Comparison of ENCODE assay signal across 16 cellular contexts in genomic region chr17:75838410-75838809, GRCh38. TPM values are rescaled to one million over a fixed set of nuclear protein-coding genes. Genes with fewer than 3 reads are reported as not detected.
DNase-seq lines count a peak whose midpoint lies in the region; ATAC-seq and TF ChIP-seq lines count a peak whose summit lies in the region.
"Had no signal": no experiment of that assay in that cellular context is flagged by ENCODE, and none has a peak within 500 bp of the region (broad histone marks: within the 10 kb centered on the region; RNA-seq: fewer than 3 reads in every experiment).

No MANE protein-coding gene starts in this region.

- H3K27me3 ChIP-seq in heart right ventricle (no peaks in the 10 kb centered on the region), right atrium auricular region (no peaks in the 10 kb centered on the region), GM23338 (ENCODE audit: insufficient read depth) (no peaks in the 10 kb centered on the region)

- DNase-seq in heart right ventricle (no peak), right atrium auricular region (ENCODE audit: low spot score) (no peak), GM23338 (ENCODE audit: low spot score) (no peak)
- DNase-seq in central memory CD8-positive, alpha-beta T cell (ENCODE audit: low spot score in 2 of 2): no peak
- no peak for DNase-seq in central memory CD4-positive, alpha-beta T cell
- DNase-seq: ACHN; AML-193; CD4-positive, CD25-positive, alpha-beta regulatory T cell; H9; NCI-H1105 treated with DMSO at 0.1 percent for 48 hours; NCI-H187; NCI-H226; NCI-H524 treated with DMSO at 0.1 percent for 48 hours had no signal

- H3K36me3 ChIP-seq in heart right ventricle (peaks cover 0 to 71% (median 0%) of the 10 kb centered on the region in 9 donors), right atrium auricular region (peaks cover 6% of the 10 kb centered on the region), GM23338 (ENCODE audit: insufficient read depth) (no peaks in the 10 kb centered on the region)

- H4K20me1 ChIP-seq in GM23338 (replicated peaks; ENCODE audit: insufficient read depth): no peaks in the 10 kb centered on the region

- no peak for TF ChIP-seq CTCF in heart right ventricle (IDR thresholded peaks at IDR 0.05)
- no peak for TF ChIP-seq CTCF in right atrium auricular region (IDR thresholded peaks at IDR 0.05)
- no peak for TF ChIP-seq CTCF in GM23338 (conservative IDR thresholded peaks at IDR 0.05; ENCODE audit: low read depth in 2 of 2)

- H3K4me1 ChIP-seq in heart right ventricle (peaks cover 0 to 29% (median 9%) of the 10 kb centered on the region in 9 donors), right atrium auricular region (peaks cover 0 to 11% of the 10 kb centered on the region in 2 donors), GM23338 (ENCODE audit: insufficient read depth) (peaks cover 6% of the 10 kb centered on the region; the same call in 1 of the 2 replicates)

- no peak overlapping the region for H3K27ac Mint-ChIP-seq in GM23338
- peak overlapping the region; percentile 57 for H3K27ac Mint-ChIP-seq in central memory CD8-positive, alpha-beta T cell (ENCODE audit: low read depth)
- peak overlapping the region; percentile 48 for H3K27ac Mint-ChIP-seq in stimulated activated memory B cell treated with anti-CD40 and anti-IgM and Interleukin-4, amounts not matched to agents 10 μg/mL and 1 μg/mL and 100 μg/mL, for 72 hours
- H3K27ac Mint-ChIP-seq: CD4-positive, CD25-positive, alpha-beta regulatory T cell had no signal

- H2AFZ ChIP-seq in GM23338: no peak overlapping the region

- H3K27ac ChIP-seq in heart right ventricle (no peak overlapping the region), right atrium auricular region (no peak overlapping the region), GM23338 (ENCODE audit: low read depth) (no peak overlapping the region)
- H3K27ac ChIP-seq: HL-60 had no signal

- H3K9me3 ChIP-seq in heart right ventricle (no peaks in the 10 kb centered on the region), right atrium auricular region (no peaks in the 10 kb centered on the region)

- intact Hi-C loops in heart right ventricle (cut with DNase I): no loop called here

- peaks cover 4% of the 10 kb centered on the region for H3K27me3 Mint-ChIP-seq in GM23338 (ENCODE audit: insufficient read depth, low read depth, poor library complexity)
- H3K27me3 Mint-ChIP-seq in central memory CD8-positive, alpha-beta T cell: no peaks in the 10 kb centered on the region
- no peaks in the 10 kb centered on the region for H3K27me3 Mint-ChIP-seq in stimulated activated memory B cell treated with anti-CD40 and anti-IgM and Interleukin-4, amounts not matched to agents 10 μg/mL and 1 μg/mL and 100 μg/mL, for 72 hours
- H3K27me3 Mint-ChIP-seq: CD4-positive, CD25-positive, alpha-beta regulatory T cell had no signal

- H3K36me3 Mint-ChIP-seq in GM23338 (ENCODE audit: low read depth): no peaks in the 10 kb centered on the region; the same call in 2 of the 3 replicates
- peaks cover 41% of the 10 kb centered on the region for H3K36me3 Mint-ChIP-seq in central memory CD8-positive, alpha-beta T cell (ENCODE audit: insufficient read depth)
- peaks cover 42% of the 10 kb centered on the region for H3K36me3 Mint-ChIP-seq in stimulated activated memory B cell treated with anti-CD40 and anti-IgM and Interleukin-4, amounts not matched to agents 10 μg/mL and 1 μg/mL and 100 μg/mL, for 72 hours

- H3K4me3 Mint-ChIP-seq in GM23338: no peak overlapping the region
- no peak overlapping the region for H3K4me3 Mint-ChIP-seq in central memory CD8-positive, alpha-beta T cell
- no peak overlapping the region for H3K4me3 Mint-ChIP-seq in stimulated activated memory B cell treated with anti-CD40 and anti-IgM and Interleukin-4, amounts not matched to agents 10 μg/mL and 1 μg/mL and 100 μg/mL, for 72 hours
- H3K4me3 Mint-ChIP-seq: H9 had no signal

- H3K4me3 ChIP-seq in heart right ventricle (no peak overlapping the region), right atrium auricular region (no peak overlapping the region), GM23338 (no peak overlapping the region)

- ATAC-seq in heart right ventricle (peak in 5 of 8 donors; percentile 4 to 61 (median 35)), GM23338 (no peak), GM18498 (IDR thresholded peaks at IDR 0.05; ENCODE audit: unreplicated experiment) (no peak)
- no peak for ATAC-seq in central memory CD8-positive, alpha-beta T cell (replicated peaks; ENCODE audit: extremely low read depth, poor library complexity, severe bottlenecking)
- ATAC-seq in stimulated activated memory B cell treated with anti-CD40 and anti-IgM and Interleukin-4, amounts not matched to agents 10 μg/mL and 1 μg/mL and 100 μg/mL, for 72 hours: no peak

- no peak overlapping the region for H3K4me2 ChIP-seq in GM23338

- H3K79me2 ChIP-seq in GM23338 (replicated peaks; ENCODE audit: insufficient read depth): no peaks in the 10 kb centered on the region

- peaks cover 4% of the 10 kb centered on the region for H3F3A ChIP-seq in GM23338 (replicated peaks; ENCODE audit: low read depth)

- H3K4me1 Mint-ChIP-seq in GM23338: peaks cover 14% of the 10 kb centered on the region
- H3K4me1 Mint-ChIP-seq in central memory CD8-positive, alpha-beta T cell: peaks cover 18% of the 10 kb centered on the region
- H3K4me1 Mint-ChIP-seq in stimulated activated memory B cell treated with anti-CD40 and anti-IgM and Interleukin-4, amounts not matched to agents 10 μg/mL and 1 μg/mL and 100 μg/mL, for 72 hours: peaks cover 7% of the 10 kb centered on the region

- no peaks in the 10 kb centered on the region for H3K9me2 ChIP-seq in GM23338 (ENCODE audit: insufficient read depth)

- 59 to 68% methylated on average over 15 of the region's 15 CpGs for WGBS in heart right ventricle, 2 donors

- no peaks in the 10 kb centered on the region; the same call in 2 of the 3 replicates for H3K9me3 Mint-ChIP-seq in GM23338
- no peaks in the 10 kb centered on the region for H3K9me3 Mint-ChIP-seq in central memory CD8-positive, alpha-beta T cell
- no peaks in the 10 kb centered on the region for H3K9me3 Mint-ChIP-seq in stimulated activated memory B cell treated with anti-CD40 and anti-IgM and Interleukin-4, amounts not matched to agents 10 μg/mL and 1 μg/mL and 100 μg/mL, for 72 hours
- H3K9me3 Mint-ChIP-seq: CD4-positive, CD25-positive, alpha-beta regulatory T cell; H9 had no signal

TF ChIP-seq in GM23338, 12 proteins besides CTCF, POLR2A, EP300 and RAD21 (continues in another document):
- TF ChIP-seq, protein P1, sequence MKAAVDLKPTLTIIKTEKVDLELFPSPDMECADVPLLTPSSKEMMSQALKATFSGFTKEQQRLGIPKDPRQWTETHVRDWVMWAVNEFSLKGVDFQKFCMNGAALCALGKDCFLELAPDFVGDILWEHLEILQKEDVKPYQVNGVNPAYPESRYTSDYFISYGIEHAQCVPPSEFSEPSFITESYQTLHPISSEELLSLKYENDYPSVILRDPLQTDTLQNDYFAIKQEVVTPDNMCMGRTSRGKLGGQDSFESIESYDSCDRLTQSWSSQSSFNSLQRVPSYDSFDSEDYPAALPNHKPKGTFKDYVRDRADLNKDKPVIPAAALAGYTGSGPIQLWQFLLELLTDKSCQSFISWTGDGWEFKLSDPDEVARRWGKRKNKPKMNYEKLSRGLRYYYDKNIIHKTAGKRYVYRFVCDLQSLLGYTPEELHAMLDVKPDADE (IDR thresholded peaks at IDR 0.05): no peak
- no peak for TF ChIP-seq ZNF114 (CRISPR knock-in tag; IDR thresholded peaks at IDR 0.05)
- peak; percentile 52 for TF ChIP-seq JUNB (IDR thresholded peaks at IDR 0.05; ENCODE audit: unreplicated experiment)
- TF ChIP-seq EZH2 (IDR thresholded peaks at IDR 0.05; ENCODE audit: low read depth, unreplicated experiment): no peak
- TF ChIP-seq ZNF331 (CRISPR knock-in tag; IDR thresholded peaks at IDR 0.05; ENCODE audit: low read depth): no peak

RNA-seq across cellular contexts. Expression of gene UNC13D, which starts 5.8 kb away (rescaled TPM):
- 10 to 100 TPM in 3 of 10 donors, 1 to 10 TPM in 7; 5.5 to 20.7 (median 8.5) TPM for total RNA-seq in heart right ventricle
- 10 to 100 TPM in 1 of 2 donors, 1 to 10 TPM in 1; 3.0 to 12.6 TPM for polyA plus RNA-seq in heart right ventricle
- 10 to 100 TPM; 11.1 to 25.9 TPM for total RNA-seq in right atrium auricular region
- 3.8 and 5.9 TPM in 2 replicates for total RNA-seq in GM23338 (2014; rRNA removed; shearing (Covaris generic))
- 10.5 and 10.8 TPM in 2 replicates for polyA plus RNA-seq in GM23338 (2016; fragmentation: Nextera tagmentation; extraction: Ambion mirVana)

RNA-seq across cellular contexts. Expression of gene WBP2, which starts 16.7 kb away (rescaled TPM):
- total RNA-seq in heart right ventricle (100 to 1,000 TPM; 130 to 210 (median 173) TPM), right atrium auricular region (100 to 1,000 TPM in 1 of 2 donors, 10 to 100 TPM in 1; 100.0 to 163 TPM)
- polyA plus RNA-seq in heart right ventricle (100 to 1,000 TPM; 155 to 205 TPM), GM23338 (2016; fragmentation: Nextera tagmentation; extraction: Ambion mirVana) (59.5 and 63.5 TPM in 2 replicates)
- total RNA-seq in GM23338 (2014; rRNA removed; shearing (Covaris generic)): 34.9 and 36.2 TPM in 2 replicates

RNA-seq across cellular contexts. Expression of gene TRIM47, which starts 40.0 kb away (rescaled TPM):
- total RNA-seq in heart right ventricle (10 to 100 TPM in 9 of 10 donors, 1 to 10 TPM in 1; 9.3 to 53.1 (median 21.5) TPM), right atrium auricular region (10 to 100 TPM; 16.8 to 24.8 TPM)
- polyA plus RNA-seq in heart right ventricle (10 to 100 TPM; 22.4 to 48.7 TPM), GM23338 (2016; fragmentation: Nextera tagmentation; extraction: Ambion mirVana) (7.2 TPM in 2 replicates)
- 9.9 and 12.5 TPM in 2 replicates for total RNA-seq in GM23338 (2014; rRNA removed; shearing (Covaris generic))

RNA-seq across cellular contexts. Expression of gene UNK, which starts 53.8 kb away (rescaled TPM):
- total RNA-seq in heart right ventricle (10 to 100 TPM; 11.6 to 19.1 (median 14.7) TPM), right atrium auricular region (10 to 100 TPM; 18.8 to 25.3 TPM)
- polyA plus RNA-seq in heart right ventricle (10 to 100 TPM; 12.9 to 21.3 TPM), GM23338 (2016; fragmentation: Nextera tagmentation; extraction: Ambion mirVana) (16.6 and 21.8 TPM in 2 replicates)
- 65.2 and 67.0 TPM in 2 replicates for total RNA-seq in GM23338 (2014; rRNA removed; shearing (Covaris generic))

RNA-seq across cellular contexts. Expression of gene TRIM65, which starts 58.3 kb away (rescaled TPM):
- total RNA-seq in heart right ventricle (10 to 100 TPM in 1 of 10 donors, 1 to 10 TPM in 9; 5.1 to 12.7 (median 8.9) TPM), right atrium auricular region (1 to 10 TPM; 7.0 to 9.8 TPM)
- polyA plus RNA-seq in heart right ventricle (10 to 100 TPM in 1 of 2 donors, 1 to 10 TPM in 1; 5.6 to 16.7 TPM), GM23338 (2016; fragmentation: Nextera tagmentation; extraction: Ambion mirVana) (13.8 and 15.0 TPM in 2 replicates)
- total RNA-seq in GM23338 (2014; rRNA removed; shearing (Covaris generic)): 53.8 and 54.0 TPM in 2 replicates

Comparison
In these comparisons a context has a peak if more than half of its experiments do, and no peak if none do; other contexts are left out.
1. ATAC-seq: peak in heart right ventricle (5 of 8); none in GM23338 (single experiment), central memory CD8-positive, alpha-beta T cell (single experiment), stimulated activated memory B cell treated with anti-CD40 and anti-IgM and Interleukin-4, amounts not matched to agents 10 μg/mL and 1 μg/mL and 100 μg/mL, for 72 hours (single experiment) and GM18498 (single experiment).